Comparison of ENCODE assay signal across 22 cellular contexts in genomic region chr9:136707849-136708517, GRCh38. TPM values are rescaled to one million over a fixed set of nuclear protein-coding genes. Genes with fewer than 3 reads are reported as not detected.
DNase-seq lines count a peak whose midpoint lies in the region; ATAC-seq and TF ChIP-seq lines count a peak whose summit lies in the region.
"Had no signal": no experiment of that assay in that cellular context is flagged by ENCODE, and none has a peak within 500 bp of the region (broad histone marks: within the 10 kb centered on the region; RNA-seq: fewer than 3 reads in every experiment).

No MANE protein-coding gene starts in this region.

- H3K4me1 ChIP-seq in Caco-2 (peaks cover under 1% of the 10 kb centered on the region), endodermal cell (ENCODE audit: control insufficient read depth, insufficient read depth, low read length) (no peaks in the 10 kb centered on the region)
- no peaks in the 10 kb centered on the region for H3K4me1 ChIP-seq in naive thymus-derived CD4-positive, alpha-beta T cell (ENCODE audit: control insufficient read depth in 2 of 2, insufficient read depth in 2 of 2, low read length in 2 of 2)
- H3K4me1 ChIP-seq: BE2C had no signal

- H3K4me3 Mint-ChIP-seq in Caco-2 (ENCODE audit: unreplicated experiment), result no peak overlapping the region
- H3K4me3 Mint-ChIP-seq in endodermal cell, result no peak overlapping the region
- no peak overlapping the region for H3K4me3 Mint-ChIP-seq in osteocyte (ENCODE audit: unreplicated experiment)
- H3K4me3 Mint-ChIP-seq in naive thymus-derived CD4-positive, alpha-beta T cell, result no peak overlapping the region
- H3K4me3 Mint-ChIP-seq: CD4-positive, alpha-beta T cell; H9 had no signal

- H3K36me3 Mint-ChIP-seq in Caco-2 (ENCODE audit: insufficient read depth, unreplicated experiment) (no peaks in the 10 kb centered on the region), endodermal cell (ENCODE audit: low read depth) (no peaks in the 10 kb centered on the region), osteocyte (ENCODE audit: unreplicated experiment) (no peaks in the 10 kb centered on the region)
- no peaks in the 10 kb centered on the region for H3K36me3 Mint-ChIP-seq in naive thymus-derived CD4-positive, alpha-beta T cell
- H3K36me3 Mint-ChIP-seq: IgD-negative memory B cell had no signal

- H3K4me3 ChIP-seq in Caco-2 (ENCODE audit: low read depth, low read length) (no peak overlapping the region), endodermal cell (ENCODE audit: low read length) (no peak overlapping the region)
- no peak overlapping the region for H3K4me3 ChIP-seq in naive thymus-derived CD4-positive, alpha-beta T cell (ENCODE audit: low read length)
- H3K4me3 ChIP-seq: GM23248, Peyer's patch, SJCRH30 had no signal

- POLR2A ChIA-PET in Caco-2 (lab: Charles Lee), result no interaction called here
- POLR2A ChIA-PET in naive thymus-derived CD4-positive, alpha-beta T cell (lab: Charles Lee), result no interaction called here

- DNase-seq in Caco-2 (no peak), endodermal cell (peak; percentile 40), osteocyte (ENCODE audit: extremely low spot score, unreplicated experiment) (no peak), DMS 273 treated with DMSO at 0.1 percent for 48 hours (lab: John Stamatoyannopoulos, UW) (no peak)
- DNase-seq in naive thymus-derived CD4-positive, alpha-beta T cell, result no peak
- DNase-seq: BE2C; CD4-positive, alpha-beta T cell; DMS153; GM23248; H9; Karpas-422; NCI-H1694; NCI-H2081; NCI-H2171 treated with DMSO at 0.1 percent for 48 hours; NCI-H524 treated with DMSO at 0.1 percent for 48 hours; Peyer's patch; SJCRH30 had no signal

- H3K4me1 Mint-ChIP-seq in Caco-2 (ENCODE audit: low read depth, unreplicated experiment) (peaks cover 9% of the 10 kb centered on the region), endodermal cell (peaks cover 2% of the 10 kb centered on the region), osteocyte (ENCODE audit: unreplicated experiment) (peaks cover 10% of the 10 kb centered on the region)
- peaks cover 0 to 8% (median 5%) of the 10 kb centered on the region in 7 donors for H3K4me1 Mint-ChIP-seq in naive thymus-derived CD4-positive, alpha-beta T cell
- H3K4me1 Mint-ChIP-seq: H9 had no signal

- H3K9me3 Mint-ChIP-seq in Caco-2 (ENCODE audit: unreplicated experiment), result no peaks in the 10 kb centered on the region
- H3K9me3 Mint-ChIP-seq in endodermal cell, result no peaks in the 10 kb centered on the region
- H3K9me3 Mint-ChIP-seq in osteocyte (ENCODE audit: unreplicated experiment), result no peaks in the 10 kb centered on the region
- H3K9me3 Mint-ChIP-seq in naive thymus-derived CD4-positive, alpha-beta T cell, result no peaks in the 10 kb centered on the region
- H3K9me3 Mint-ChIP-seq: CD4-positive, alpha-beta T cell; H9; IgD-negative memory B cell had no signal

- H3K27ac Mint-ChIP-seq in Caco-2 (ENCODE audit: unreplicated experiment) (peak overlapping the region; percentile 27), endodermal cell (no peak overlapping the region), osteocyte (ENCODE audit: unreplicated experiment) (peak overlapping the region; percentile 27)
- H3K27ac Mint-ChIP-seq in naive thymus-derived CD4-positive, alpha-beta T cell, result peak overlapping the region in 1 of 9 donors; percentile 49
- H3K27ac Mint-ChIP-seq: CD4-positive, alpha-beta T cell; H9 had no signal

- TF ChIP-seq CTCF in Caco-2 (IDR thresholded peaks at IDR 0.05; ENCODE audit: insufficient read depth in 1 of 2, low read depth in 1 of 2, low read length in 1 of 2, severe bottlenecking in 1 of 2, unreplicated experiment in 1 of 2) (no peak), endodermal cell (conservative IDR thresholded peaks at IDR 0.05) (no peak), osteocyte (IDR thresholded peaks at IDR 0.05) (no peak)

- H3K36me3 ChIP-seq in Caco-2 (ENCODE audit: control insufficient read depth, insufficient read depth, low read length) (no peaks in the 10 kb centered on the region), endodermal cell (ENCODE audit: control insufficient read depth, insufficient read depth, low read length) (no peaks in the 10 kb centered on the region)
- no peaks in the 10 kb centered on the region for H3K36me3 ChIP-seq in naive thymus-derived CD4-positive, alpha-beta T cell (ENCODE audit: control insufficient read depth in 2 of 3, insufficient read depth in 3 of 3, low read length in 3 of 3)
- H3K36me3 ChIP-seq: BE2C, Peyer's patch, SJCRH30 had no signal

- BruUV-seq in Caco-2 (replicated peaks; lab: Mats Ljungman, UMichigan), result no TSS peak

- 85 to 88% methylated on average over 17 to 21 of the region's 22 CpGs for whole genome bisulfite sequencing in endodermal cell (ENCODE audit: insufficient coverage in 1 of 2, insufficient read length in 1 of 2), 2 experiments

- no peak overlapping the region for H3K27ac ChIP-seq in endodermal cell (ENCODE audit: low read depth, low read length)
- no peak overlapping the region for H3K27ac ChIP-seq in naive thymus-derived CD4-positive, alpha-beta T cell (ENCODE audit: low read depth, low read length)
- H3K27ac ChIP-seq: GM23248, Peyer's patch, SJCRH30 had no signal

- H3K9me3 ChIP-seq in Caco-2 (no peaks in the 10 kb centered on the region), endodermal cell (ENCODE audit: control insufficient read depth, low read length) (no peaks in the 10 kb centered on the region)
- H3K9me3 ChIP-seq in naive thymus-derived CD4-positive, alpha-beta T cell (ENCODE audit: control insufficient read depth in 2 of 3, low read length in 3 of 3), result no peaks in the 10 kb centered on the region
- H3K9me3 ChIP-seq: BE2C, Peyer's patch, SJCRH30 had no signal

- no peaks in the 10 kb centered on the region for H3K27me3 Mint-ChIP-seq in Caco-2 (ENCODE audit: insufficient read depth, unreplicated experiment)
- H3K27me3 Mint-ChIP-seq in endodermal cell (ENCODE audit: insufficient read depth), result peaks cover 12% of the 10 kb centered on the region
- H3K27me3 Mint-ChIP-seq in osteocyte (ENCODE audit: unreplicated experiment), result peaks cover 4% of the 10 kb centered on the region
- H3K27me3 Mint-ChIP-seq in naive thymus-derived CD4-positive, alpha-beta T cell, result peaks cover 15 to 40% (median 23%) of the 10 kb centered on the region in 5 donors

- no peak overlapping the region for H3K9ac ChIP-seq in endodermal cell (ENCODE audit: extremely low read depth, low read length, poor library complexity, severe bottlenecking)
- H3K9ac ChIP-seq: GM23248 had no signal

- ATAC-seq in naive thymus-derived CD4-positive, alpha-beta T cell, result no peak

- intact Hi-C loops in Caco-2 (cut with micrococcal nuclease; ENCODE audit: unreplicated experiment), result no loop called here
- intact Hi-C loops in naive thymus-derived CD4-positive, alpha-beta T cell (cut with micrococcal nuclease), result no loop called here

- H3K27me3 ChIP-seq in Caco-2 (replicated peaks; ENCODE audit: control insufficient read depth, insufficient read depth, low read length) (no peaks in the 10 kb centered on the region), endodermal cell (ENCODE audit: control insufficient read depth, insufficient read depth, low read length, poor library complexity, severe bottlenecking) (peaks cover 17% of the 10 kb centered on the region)
- H3K27me3 ChIP-seq in naive thymus-derived CD4-positive, alpha-beta T cell (ENCODE audit: control insufficient read depth in 2 of 2, insufficient read depth in 2 of 2, low read length in 2 of 2), result peaks cover 0 to 4% of the 10 kb centered on the region in 2 donors
- H3K27me3 ChIP-seq: BE2C had no signal

- CTCF ChIA-PET in Caco-2 (lab: Charles Lee), result no interaction called here
- CTCF ChIA-PET in naive thymus-derived CD4-positive, alpha-beta T cell (lab: Charles Lee), result no interaction called here

RNA-seq across cellular contexts. Expression of gene DIPK1B, which starts 4.4 kb away (rescaled TPM):
- total RNA-seq in Caco-2 (2022) (40.4 and 40.6 TPM in 2 replicates), endodermal cell (10 to 100 TPM; 35.1 to 45.4 TPM), osteocyte (11.4 and 11.5 TPM in 2 replicates)
- polyA plus RNA-seq in endodermal cell (2013, experiment 1 of 2), result 56.2 TPM
- polyA plus RNA-seq in endodermal cell (2013, experiment 2 of 2), result 53.5 TPM
- total RNA-seq in naive thymus-derived CD4-positive, alpha-beta T cell, result 1 to 10 TPM in 1 of 5 experiments, under 1 TPM in 2, not detected in 2; 0.46 to 1.6 (median 0.56) TPM
- under 1 TPM; 0.11 to 0.31 TPM for polyA plus RNA-seq in naive thymus-derived CD4-positive, alpha-beta T cell
- total RNA-seq: GM23248 had no signal
- polyA plus RNA-seq: GM23248 had no signal

RNA-seq across cellular contexts. Expression of gene AGPAT2, which starts 20.7 kb away (rescaled TPM):
- total RNA-seq in Caco-2 (2022), result 68.7 and 77.1 TPM in 2 replicates
- 10 to 100 TPM; 33.4 to 39.8 TPM for total RNA-seq in endodermal cell
- 16.9 TPM for polyA plus RNA-seq in endodermal cell (2013, experiment 1 of 2)
- 14.3 TPM for polyA plus RNA-seq in endodermal cell (2013, experiment 2 of 2)
- 34.4 and 36.4 TPM in 2 replicates for total RNA-seq in osteocyte
- 10 to 100 TPM in 2 of 5 experiments, 1 to 10 TPM in 3; 2.3 to 20.6 (median 8.5) TPM for total RNA-seq in naive thymus-derived CD4-positive, alpha-beta T cell
- 10 to 100 TPM; 12.0 to 13.1 TPM for polyA plus RNA-seq in naive thymus-derived CD4-positive, alpha-beta T cell

RNA-seq across cellular contexts. Expression of gene LCN10, which starts 34.8 kb away (rescaled TPM):
- not detected in 2 replicates for total RNA-seq in Caco-2 (2022)
- total RNA-seq in endodermal cell, result 1 to 10 TPM in 1 of 2 donors, under 1 TPM in 1; 0.91 to 1.1 TPM
- 0.07 TPM for polyA plus RNA-seq in endodermal cell (2013, experiment 1 of 2)
- 0.17 TPM for polyA plus RNA-seq in endodermal cell (2013, experiment 2 of 2)
- not detected in 2 replicates for total RNA-seq in osteocyte
- total RNA-seq in naive thymus-derived CD4-positive, alpha-beta T cell, result 1 to 10 TPM in 3 of 5 experiments, under 1 TPM in 1, not detected in 1; 0.34 to 3.2 (median 1.2) TPM
- polyA plus RNA-seq in naive thymus-derived CD4-positive, alpha-beta T cell, result 1 to 10 TPM in 1 of 2 donors, under 1 TPM in 1; 0.45 to 1.1 TPM
- total RNA-seq: CD4-positive, alpha-beta T cell; G401; GM23248; M059J; OCI-LY7; SJCRH30 had no signal
- polyA plus RNA-seq: GM23248 had no signal

RNA-seq across cellular contexts. Expression of gene LCN6, which starts 40.3 kb away (rescaled TPM):
- total RNA-seq in Caco-2 (2022) (not detected in 2 replicates), endodermal cell (not detected), osteocyte (not detected in 2 replicates)
- not detected for polyA plus RNA-seq in endodermal cell (2013, experiment 1 of 2)
- polyA plus RNA-seq in endodermal cell (2013, experiment 2 of 2), result not detected
- total RNA-seq in naive thymus-derived CD4-positive, alpha-beta T cell, result not detected
- not detected for polyA plus RNA-seq in naive thymus-derived CD4-positive, alpha-beta T cell
- total RNA-seq: A673; CD4-positive, alpha-beta T cell; G401; GM23248; H9; M059J; OCI-LY7; SJCRH30 had no signal
- polyA plus RNA-seq: GM23248, IgD-negative memory B cell had no signal

RNA-seq across cellular contexts. Expression of gene EGFL7, which starts 45.3 kb away (rescaled TPM):
- total RNA-seq in Caco-2 (2022), result 30.2 and 30.4 TPM in 2 replicates
- 10 to 100 TPM; 31.5 to 34.0 TPM for total RNA-seq in endodermal cell
- polyA plus RNA-seq in endodermal cell (2013, experiment 1 of 2), result 19.7 TPM
- 15.6 TPM for polyA plus RNA-seq in endodermal cell (2013, experiment 2 of 2)
- total RNA-seq in osteocyte, result 6.9 and 8.4 TPM in 2 replicates
- total RNA-seq in naive thymus-derived CD4-positive, alpha-beta T cell, result 1 to 10 TPM in 1 of 5 experiments, under 1 TPM in 2, not detected in 2; 0.56 to 2.3 (median 0.97) TPM
- polyA plus RNA-seq in naive thymus-derived CD4-positive, alpha-beta T cell, result not detected
- total RNA-seq: CD4-positive, alpha-beta T cell; OCI-LY7 had no signal
- polyA plus RNA-seq: IgD-negative memory B cell had no signal
